Comparison of ENCODE assay signal across 8 cellular contexts in genomic region chr3:119240582-119241434, GRCh38. TPM values are rescaled to one million over a fixed set of nuclear protein-coding genes. Genes with fewer than 3 reads are reported as not detected.
DNase-seq lines count a peak whose midpoint lies in the region; ATAC-seq, FAIRE-seq and TF ChIP-seq lines count a peak whose summit lies in the region.

A gene with protein sequence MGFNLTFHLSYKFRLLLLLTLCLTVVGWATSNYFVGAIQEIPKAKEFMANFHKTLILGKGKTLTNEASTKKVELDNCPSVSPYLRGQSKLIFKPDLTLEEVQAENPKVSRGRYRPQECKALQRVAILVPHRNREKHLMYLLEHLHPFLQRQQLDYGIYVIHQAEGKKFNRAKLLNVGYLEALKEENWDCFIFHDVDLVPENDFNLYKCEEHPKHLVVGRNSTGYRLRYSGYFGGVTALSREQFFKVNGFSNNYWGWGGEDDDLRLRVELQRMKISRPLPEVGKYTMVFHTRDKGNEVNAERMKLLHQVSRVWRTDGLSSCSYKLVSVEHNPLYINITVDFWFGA (minus strand): TSS chr3:119240878. CDS start chr3:119230099, 10,779 bp downstream.

- intact Hi-C loops in kidney (cut with DNase I): no loop called here

- DNase-seq in AG20443 (ENCODE audit: low spot score): peak; percentile 96
- peak; percentile 32 for DNase-seq in NCI-H345 treated with DMSO at 0.1 percent for 48 hours (lab: John Stamatoyannopoulos, UW; ENCODE audit: unreplicated experiment)
- DNase-seq in activated CD4-positive, CD25-positive, alpha-beta regulatory T cell treated with anti-CD3 and anti-CD28 coated beads, Interleukin-2, amount 50 U/mL, for 16 hours (ENCODE audit: low read depth, low spot score): peak; percentile 30
- peak; percentile 82 for DNase-seq in cerebellar cortex (ENCODE audit: low spot score)
- peak; percentile 97 for DNase-seq in kidney
- DNase-seq in stimulated activated CD4-positive, alpha-beta T cell treated with anti-CD3 and anti-CD28 coated beads, Interleukin-12 subunit alpha, Interleukin-12 subunit beta, amount 100 ng/mL, for 48 hours (ENCODE audit: low read depth in 2 of 3, low spot score in 1 of 3): peak; percentile 48 to 70 (median 53)

- TF ChIP-seq CTCF in kidney (IDR thresholded peaks at IDR 0.05; ENCODE audit: borderline replicate concordance, extremely low read depth, insufficient read depth): no peak

- H3K27ac ChIP-seq in kidney (ENCODE audit: low read depth in 2 of 2, low read length in 2 of 2): peak within 1 kb of the TSS; percentile 85 to 94

- H3K36me3 ChIP-seq in kidney (ENCODE audit: control insufficient read depth in 1 of 2, insufficient read depth in 2 of 2, low read length in 2 of 2): peaks cover 0 to under 1% of the 10 kb centered on the region in 2 donors

- ATAC-seq in GM19025 (IDR thresholded peaks at IDR 0.05; ENCODE audit: low read depth, unreplicated experiment) (peak; percentile 89), HG03196 (IDR thresholded peaks at IDR 0.05; ENCODE audit: unreplicated experiment) (peak; percentile 90)

- FAIRE-seq in kidney (lab: Jason Lieb, UNC): no peak

- peak within 1 kb of the TSS; percentile 70 to 75 for H3K4me3 ChIP-seq in kidney (ENCODE audit: low read length in 2 of 2)

- H3K4me1 ChIP-seq in kidney (ENCODE audit: control insufficient read depth in 1 of 2, insufficient read depth in 1 of 2, low read depth in 1 of 2, low read length in 2 of 2): peaks cover 3 to 11% of the 10 kb centered on the region in 2 donors

- peak within 1 kb of the TSS; percentile 76 to 80 for H3K9ac ChIP-seq in kidney (ENCODE audit: low read length in 2 of 2)

- H3K9me3 ChIP-seq in kidney (ENCODE audit: control insufficient read depth in 1 of 2, low read length in 2 of 2): no peaks in the 10 kb centered on the region

RNA-seq across cellular contexts. Expression of the gene that starts here (rescaled TPM):
- 23.1 TPM for total RNA-seq in kidney
- 29.9 TPM for polyA plus RNA-seq in kidney (ENCODE audit: insufficient read depth, low read depth, low replicate concordance)

Comparison
In these comparisons a context has a peak if more than half of its experiments do, and no peak if none do; other contexts are left out.
1. Peak in every context shown above with its lines: DNase-seq, ATAC-seq, H3K4me3 ChIP-seq and H3K27ac ChIP-seq.
2. DNase-seq: peak in every context shown above with its lines; median percentile 97 in kidney; 96 in AG20443; 82 in cerebellar cortex; 53 in stimulated activated CD4-positive, alpha-beta T cell treated with anti-CD3 and anti-CD28 coated beads, Interleukin-12 subunit alpha, Interleukin-12 subunit beta, amount 100 ng/mL, for 48 hours; 32 in NCI-H345 treated with DMSO at 0.1 percent for 48 hours; 30 in activated CD4-positive, CD25-positive, alpha-beta regulatory T cell treated with anti-CD3 and anti-CD28 coated beads, Interleukin-2, amount 50 U/mL, for 16 hours.